In the genomic region with DNA sequence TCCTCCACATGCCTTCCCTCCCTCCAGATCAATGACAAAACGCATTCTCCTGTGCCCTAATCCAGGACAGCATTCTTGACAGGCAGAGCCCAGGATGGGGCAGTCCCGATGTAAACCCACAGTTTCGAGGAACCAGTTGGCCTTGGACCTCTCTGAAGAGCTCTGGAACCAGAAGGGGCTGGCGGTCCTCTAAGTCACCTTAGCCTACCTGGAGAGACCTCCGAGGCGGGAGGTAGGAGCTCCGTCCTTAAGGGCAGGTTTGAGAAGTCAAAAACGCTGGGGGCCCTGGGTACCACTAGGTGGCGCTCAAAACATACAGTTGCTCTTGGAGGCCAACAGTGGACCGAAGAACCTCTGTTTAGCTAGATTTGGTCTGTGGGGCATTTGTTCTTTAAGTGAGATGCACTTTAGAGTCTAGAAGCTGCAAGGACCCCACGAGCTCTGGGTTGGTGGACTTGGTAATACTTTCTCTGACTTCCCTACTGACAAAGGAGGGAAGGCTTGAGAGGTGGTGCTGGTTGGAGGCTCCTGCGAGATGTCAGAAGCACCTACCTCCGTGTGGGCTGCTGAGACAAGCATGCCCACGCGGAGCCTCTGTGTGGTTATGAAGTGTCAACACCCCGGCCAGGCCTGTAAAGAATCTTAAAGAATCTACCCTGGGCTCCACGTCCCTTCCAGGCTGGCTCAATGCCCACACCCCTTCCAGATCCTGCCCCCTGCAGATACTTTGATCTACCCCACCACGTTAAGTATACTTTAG, we compare ENCODE assay signal across 8 cellular contexts.
DNase-seq lines count a peak whose midpoint lies in the region; ATAC-seq, FAIRE-seq and TF ChIP-seq lines count a peak whose summit lies in the region.

No MANE protein-coding gene starts in this region.

- H3K27me3 ChIP-seq in prostate gland (replicated peaks; ENCODE audit: insufficient read depth): no peaks in the 10 kb centered on the region

- H3K9me3 ChIP-seq in prostate gland: no peaks in the 10 kb centered on the region

- peaks cover 6% of the 10 kb centered on the region for H3K27me3 Mint-ChIP-seq in activated naive CD8-positive, alpha-beta T cell treated with anti-CD3 and anti-CD28 coated beads for 36 hours

- 21% methylated on average over 18 of the region's 18 CpGs for WGBS in prostate gland

- peak; percentile 59 for ATAC-seq in GM19351 (IDR thresholded peaks at IDR 0.05; ENCODE audit: unreplicated experiment)
- peak; percentile 96 for ATAC-seq in SK-N-SH treated with all-trans-retinoic acid at 6 μM for 48 hours

- intact Hi-C loops in cardiac septum (cut with DNase I) (loop anchor here (2.0 to 10.0 kb wide), 4 partner anchors 75 to 670 kb away; a partner anchor contains a TSS), prostate gland (cut with DNase I) (loop anchor here (5.0 kb wide), 2 partner anchors 495 to 670 kb away; no protein-coding TSS in a partner anchor)

- no peak for FAIRE-seq in urothelium cell line (lab: Jason Lieb, UNC)

- peak; percentile 81 to 95 (median 90) for TF ChIP-seq CTCF in prostate gland (IDR thresholded peaks at IDR 0.05)

- no peak for TF ChIP-seq POLR2A in prostate gland (IDR thresholded peaks at IDR 0.05)

- no peak overlapping the region for H3K4me3 ChIP-seq in prostate gland

- H3K4me3 Mint-ChIP-seq in activated naive CD8-positive, alpha-beta T cell treated with anti-CD3 and anti-CD28 coated beads for 36 hours: no peak overlapping the region

- no peak overlapping the region for H3K27ac Mint-ChIP-seq in activated naive CD8-positive, alpha-beta T cell treated with anti-CD3 and anti-CD28 coated beads for 36 hours

- no peaks in the 10 kb centered on the region for H3K36me3 Mint-ChIP-seq in activated naive CD8-positive, alpha-beta T cell treated with anti-CD3 and anti-CD28 coated beads for 36 hours

- no peaks in the 10 kb centered on the region for H3K36me3 ChIP-seq in prostate gland

- H3K27ac ChIP-seq in prostate gland: no peak overlapping the region

- H3K4me1 Mint-ChIP-seq in activated naive CD8-positive, alpha-beta T cell treated with anti-CD3 and anti-CD28 coated beads for 36 hours: peaks cover 5% of the 10 kb centered on the region

- no peaks in the 10 kb centered on the region for H3K9me3 Mint-ChIP-seq in activated naive CD8-positive, alpha-beta T cell treated with anti-CD3 and anti-CD28 coated beads for 36 hours

- H3K4me1 ChIP-seq in prostate gland (replicated peaks): no peaks in the 10 kb centered on the region

- peak; percentile 51 to 62 for DNase-seq in AML-193 (lab: John Stamatoyannopoulos, UW)
- DNase-seq in NCI-H1092 (lab: John Stamatoyannopoulos, UW): peak; percentile 64
- DNase-seq in activated naive CD8-positive, alpha-beta T cell treated with anti-CD3 and anti-CD28 coated beads for 36 hours: peak; percentile 73
- DNase-seq in cardiac septum (ENCODE audit: low spot score): peak; percentile 86
- peak; percentile 78 for DNase-seq in prostate gland (ENCODE audit: low spot score)
- peak; percentile 68 for DNase-seq in urothelium cell line (ENCODE audit: low spot score)

TF ChIP-seq in SK-N-SH treated with all-trans-retinoic acid at 6 μM for 48 hours, 23 proteins besides CTCF, POLR2A, EP300 and RAD21:
- TF ChIP-seq, protein P1, sequence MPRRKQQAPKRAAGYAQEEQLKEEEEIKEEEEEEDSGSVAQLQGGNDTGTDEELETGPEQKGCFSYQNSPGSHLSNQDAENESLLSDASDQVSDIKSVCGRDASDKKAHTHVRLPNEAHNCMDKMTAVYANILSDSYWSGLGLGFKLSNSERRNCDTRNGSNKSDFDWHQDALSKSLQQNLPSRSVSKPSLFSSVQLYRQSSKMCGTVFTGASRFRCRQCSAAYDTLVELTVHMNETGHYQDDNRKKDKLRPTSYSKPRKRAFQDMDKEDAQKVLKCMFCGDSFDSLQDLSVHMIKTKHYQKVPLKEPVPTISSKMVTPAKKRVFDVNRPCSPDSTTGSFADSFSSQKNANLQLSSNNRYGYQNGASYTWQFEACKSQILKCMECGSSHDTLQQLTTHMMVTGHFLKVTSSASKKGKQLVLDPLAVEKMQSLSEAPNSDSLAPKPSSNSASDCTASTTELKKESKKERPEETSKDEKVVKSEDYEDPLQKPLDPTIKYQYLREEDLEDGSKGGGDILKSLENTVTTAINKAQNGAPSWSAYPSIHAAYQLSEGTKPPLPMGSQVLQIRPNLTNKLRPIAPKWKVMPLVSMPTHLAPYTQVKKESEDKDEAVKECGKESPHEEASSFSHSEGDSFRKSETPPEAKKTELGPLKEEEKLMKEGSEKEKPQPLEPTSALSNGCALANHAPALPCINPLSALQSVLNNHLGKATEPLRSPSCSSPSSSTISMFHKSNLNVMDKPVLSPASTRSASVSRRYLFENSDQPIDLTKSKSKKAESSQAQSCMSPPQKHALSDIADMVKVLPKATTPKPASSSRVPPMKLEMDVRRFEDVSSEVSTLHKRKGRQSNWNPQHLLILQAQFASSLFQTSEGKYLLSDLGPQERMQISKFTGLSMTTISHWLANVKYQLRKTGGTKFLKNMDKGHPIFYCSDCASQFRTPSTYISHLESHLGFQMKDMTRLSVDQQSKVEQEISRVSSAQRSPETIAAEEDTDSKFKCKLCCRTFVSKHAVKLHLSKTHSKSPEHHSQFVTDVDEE (CRISPR knock-in tag; IDR thresholded peaks at IDR 0.05): no peak
- TF ChIP-seq OSR1 (CRISPR knock-in tag; IDR thresholded peaks at IDR 0.05) (no peak), PPARA (CRISPR knock-in tag; IDR thresholded peaks at IDR 0.05; ENCODE audit: borderline replicate concordance) (no peak), ZFP3 (CRISPR knock-in tag; IDR thresholded peaks at IDR 0.05) (no peak), RARB (CRISPR knock-in tag; IDR thresholded peaks at IDR 0.05) (no peak), ZC3H10 (CRISPR knock-in tag; IDR thresholded peaks at IDR 0.05) (no peak), ESRRG (CRISPR knock-in tag; IDR thresholded peaks at IDR 0.05) (no peak), SNAI2 (CRISPR knock-in tag; IDR thresholded peaks at IDR 0.05) (no peak), ZNF70 (CRISPR knock-in tag; IDR thresholded peaks at IDR 0.05) (no peak), ZFP30 (CRISPR knock-in tag; IDR thresholded peaks at IDR 0.05) (no peak), GLIS3 (CRISPR knock-in tag; IDR thresholded peaks at IDR 0.05) (no peak), ISL1 (CRISPR knock-in tag; IDR thresholded peaks at IDR 0.05) (no peak), ARNTL (CRISPR knock-in tag; IDR thresholded peaks at IDR 0.05; ENCODE audit: borderline replicate concordance, low read depth) (no peak)
- TF ChIP-seq, protein P2, sequence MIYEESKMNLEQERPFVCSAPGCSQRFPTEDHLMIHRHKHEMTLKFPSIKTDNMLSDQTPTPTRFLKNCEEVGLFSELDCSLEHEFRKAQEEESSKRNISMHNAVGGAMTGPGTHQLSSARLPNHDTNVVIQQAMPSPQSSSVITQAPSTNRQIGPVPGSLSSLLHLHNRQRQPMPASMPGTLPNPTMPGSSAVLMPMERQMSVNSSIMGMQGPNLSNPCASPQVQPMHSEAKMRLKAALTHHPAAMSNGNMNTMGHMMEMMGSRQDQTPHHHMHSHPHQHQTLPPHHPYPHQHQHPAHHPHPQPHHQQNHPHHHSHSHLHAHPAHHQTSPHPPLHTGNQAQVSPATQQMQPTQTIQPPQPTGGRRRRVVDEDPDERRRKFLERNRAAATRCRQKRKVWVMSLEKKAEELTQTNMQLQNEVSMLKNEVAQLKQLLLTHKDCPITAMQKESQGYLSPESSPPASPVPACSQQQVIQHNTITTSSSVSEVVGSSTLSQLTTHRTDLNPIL (CRISPR knock-in tag; IDR thresholded peaks at IDR 0.05; ENCODE audit: low read depth): no peak
- TF ChIP-seq, protein P3, sequence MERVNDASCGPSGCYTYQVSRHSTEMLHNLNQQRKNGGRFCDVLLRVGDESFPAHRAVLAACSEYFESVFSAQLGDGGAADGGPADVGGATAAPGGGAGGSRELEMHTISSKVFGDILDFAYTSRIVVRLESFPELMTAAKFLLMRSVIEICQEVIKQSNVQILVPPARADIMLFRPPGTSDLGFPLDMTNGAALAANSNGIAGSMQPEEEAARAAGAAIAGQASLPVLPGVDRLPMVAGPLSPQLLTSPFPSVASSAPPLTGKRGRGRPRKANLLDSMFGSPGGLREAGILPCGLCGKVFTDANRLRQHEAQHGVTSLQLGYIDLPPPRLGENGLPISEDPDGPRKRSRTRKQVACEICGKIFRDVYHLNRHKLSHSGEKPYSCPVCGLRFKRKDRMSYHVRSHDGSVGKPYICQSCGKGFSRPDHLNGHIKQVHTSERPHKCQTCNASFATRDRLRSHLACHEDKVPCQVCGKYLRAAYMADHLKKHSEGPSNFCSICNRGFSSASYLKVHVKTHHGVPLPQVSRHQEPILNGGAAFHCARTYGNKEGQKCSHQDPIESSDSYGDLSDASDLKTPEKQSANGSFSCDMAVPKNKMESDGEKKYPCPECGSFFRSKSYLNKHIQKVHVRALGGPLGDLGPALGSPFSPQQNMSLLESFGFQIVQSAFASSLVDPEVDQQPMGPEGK (CRISPR knock-in tag; IDR thresholded peaks at IDR 0.05; ENCODE audit: borderline replicate concordance): no peak
